ENCODE assay signal across 21 cellular contexts in genomic region chr11:64549969-64550368, GRCh38. TPM values are rescaled to one million over a fixed set of nuclear protein-coding genes. Genes with fewer than 3 reads are reported as not detected.
DNase-seq lines count a peak whose midpoint lies in the region; ATAC-seq and TF ChIP-seq lines count a peak whose summit lies in the region.
"Had no signal": no experiment of that assay in that cellular context is flagged by ENCODE, and none has a peak within 500 bp of the region (broad histone marks: within the 10 kb centered on the region; RNA-seq: fewer than 3 reads in every experiment).

No MANE protein-coding gene starts in this region.

- H3K9ac ChIP-seq in DND-41 (ENCODE audit: low read depth, low read length): no peak overlapping the region

- H3K9me3 ChIP-seq in DND-41 (ENCODE audit: insufficient read depth, low read length, severe bottlenecking) (peaks cover 3% of the 10 kb centered on the region), RWPE2 (ENCODE audit: severe bottlenecking) (no peaks in the 10 kb centered on the region), vagina (no peaks in the 10 kb centered on the region)
- H3K9me3 ChIP-seq: A549, Caco-2 had no signal

- H3K27me3 ChIP-seq in DND-41 (ENCODE audit: insufficient read depth, low read length, poor library complexity): peaks cover 4% of the 10 kb centered on the region
- H3K27me3 ChIP-seq in RWPE2 (ENCODE audit: insufficient read depth, poor library complexity, severe bottlenecking): no peaks in the 10 kb centered on the region
- H3K27me3 ChIP-seq in vagina: no peaks in the 10 kb centered on the region

- H3K4me1 ChIP-seq in DND-41 (ENCODE audit: insufficient read depth, low read length): no peaks in the 10 kb centered on the region
- peaks cover 15% of the 10 kb centered on the region for H3K4me1 ChIP-seq in RWPE2 (ENCODE audit: insufficient read depth, poor library complexity, severe bottlenecking)
- peaks cover 15% of the 10 kb centered on the region for H3K4me1 ChIP-seq in vagina

- TF ChIP-seq CTCF in natural killer cell (IDR thresholded peaks at IDR 0.05): no peak
- no peak for TF ChIP-seq CTCF in DND-41 (IDR thresholded peaks at IDR 0.05; ENCODE audit: borderline replicate concordance, extremely low read depth, low read length, poor library complexity, severe bottlenecking)
- TF ChIP-seq CTCF in RWPE2 (IDR thresholded peaks at IDR 0.05; ENCODE audit: poor library complexity, severe bottlenecking): no peak
- no peak for TF ChIP-seq CTCF in vagina (IDR thresholded peaks at IDR 0.05)

- no peak overlapping the region for H3K4me2 ChIP-seq in DND-41 (ENCODE audit: insufficient read depth, low read length)
- H3K4me2 ChIP-seq: A549 had no signal

- H3K4me3 Mint-ChIP-seq in natural killer cell treated with Interleukin-12 subunit alpha and Interleukin-12 subunit beta and Interleukin-15 and Interleukin-18, amount 100 ng/mL, for 72 hours: no peak overlapping the region
- no peak overlapping the region for H3K4me3 Mint-ChIP-seq in natural killer cell
- H3K4me3 Mint-ChIP-seq: B cell; CD4-positive, alpha-beta T cell; CD8-positive, alpha-beta T cell had no signal

- no peaks in the 10 kb centered on the region; the same call in 1 of the 2 replicates for H4K20me1 ChIP-seq in DND-41 (ENCODE audit: insufficient read depth, low read length)

- ATAC-seq in natural killer cell treated with Interleukin-12 subunit alpha and Interleukin-12 subunit beta and Interleukin-15 and Interleukin-18, amount 100 ng/mL, for 72 hours: no peak
- ATAC-seq in natural killer cell: no peak
- peak; percentile 53; the same call in 1 of the 3 replicates for ATAC-seq in DND-41 (ENCODE audit: insufficient read depth, low read depth)
- no peak for ATAC-seq in RWPE2 (ENCODE audit: low read depth)
- ATAC-seq: A549; CD8-positive, alpha-beta T cell had no signal

- TF ChIP-seq POLR2A in vagina (IDR thresholded peaks at IDR 0.05): no peak

- intact Hi-C loops in natural killer cell (cut with micrococcal nuclease) (loop anchor here (5.0 kb wide), 1 partner anchor 102 kb away; no protein-coding TSS in a partner anchor), vagina (cut with DNase I) (loop anchor here (5.0 kb wide), 1 partner anchor 172 kb away; the partner anchor contains the start of gene NRXN2)

- H3K27ac Mint-ChIP-seq in natural killer cell treated with Interleukin-12 subunit alpha and Interleukin-12 subunit beta and Interleukin-15 and Interleukin-18, amount 100 ng/mL, for 72 hours: no peak overlapping the region
- no peak overlapping the region for H3K27ac Mint-ChIP-seq in natural killer cell
- H3K27ac Mint-ChIP-seq: B cell; CD4-positive, alpha-beta T cell; CD8-positive, alpha-beta T cell had no signal

- H3K27ac ChIP-seq in DND-41 (ENCODE audit: low read length) (no peak overlapping the region), RWPE2 (ENCODE audit: poor library complexity, severe bottlenecking) (no peak overlapping the region), vagina (no peak overlapping the region)
- H3K27ac ChIP-seq: 22Rv1, A549, C4-2B had no signal

- H3K4me3 ChIP-seq in DND-41 (ENCODE audit: low read depth in 1 of 2, low read length in 2 of 2) (no peak overlapping the region), RWPE2 (ENCODE audit: severe bottlenecking) (no peak overlapping the region), vagina (no peak overlapping the region)
- H3K4me3 ChIP-seq: A549 had no signal

- no peaks in the 10 kb centered on the region for H3K79me2 ChIP-seq in DND-41 (ENCODE audit: insufficient read depth, low read length)

- H3K4me1 Mint-ChIP-seq in natural killer cell treated with Interleukin-12 subunit alpha and Interleukin-12 subunit beta and Interleukin-15 and Interleukin-18, amount 100 ng/mL, for 72 hours (ENCODE audit: low read depth in 2 of 2): peaks cover 0 to 6% of the 10 kb centered on the region in 2 donors
- H3K4me1 Mint-ChIP-seq in natural killer cell: peaks cover 6 to 11% of the 10 kb centered on the region in 2 donors

- H3K9me3 Mint-ChIP-seq in natural killer cell treated with Interleukin-12 subunit alpha and Interleukin-12 subunit beta and Interleukin-15 and Interleukin-18, amount 100 ng/mL, for 72 hours: peaks cover 7% of the 10 kb centered on the region
- H3K9me3 Mint-ChIP-seq in natural killer cell: peaks cover 3 to 4% of the 10 kb centered on the region in 2 donors
- H3K9me3 Mint-ChIP-seq: CD4-positive, alpha-beta T cell; CD8-positive, alpha-beta T cell had no signal

- DNase-seq in natural killer cell treated with Interleukin-12 subunit alpha and Interleukin-12 subunit beta and Interleukin-15 and Interleukin-18, amount 100 ng/mL, for 72 hours (ENCODE audit: low spot score): peak; percentile 52
- no peak for DNase-seq in natural killer cell
- DNase-seq in DND-41: no peak
- DNase-seq in RWPE2 (ENCODE audit: low spot score): peak; percentile 1
- DNase-seq in vagina (ENCODE audit: extremely low spot score in 2 of 2): no peak
- no peak for DNase-seq in HuH-7.5 (ENCODE audit: low spot score)
- DNase-seq in DMS 273 treated with DMSO at 0.1 percent for 48 hours (lab: John Stamatoyannopoulos, UW): no peak
- DNase-seq: AML-193; Calu3; CD4-positive, alpha-beta T cell; CD8-positive, alpha-beta T cell; DMS153; DMS53; DMS79; GF-D8 had no signal

- H3K36me3 ChIP-seq in DND-41 (ENCODE audit: insufficient read depth, low read length) (no peaks in the 10 kb centered on the region), RWPE2 (ENCODE audit: low read depth) (no peaks in the 10 kb centered on the region), vagina (no peaks in the 10 kb centered on the region)

- no peaks in the 10 kb centered on the region for H3K36me3 Mint-ChIP-seq in natural killer cell treated with Interleukin-12 subunit alpha and Interleukin-12 subunit beta and Interleukin-15 and Interleukin-18, amount 100 ng/mL, for 72 hours
- H3K36me3 Mint-ChIP-seq in natural killer cell: no peaks in the 10 kb centered on the region
- H3K36me3 Mint-ChIP-seq: CD8-positive, alpha-beta T cell had no signal

- peaks cover 4 to 7% of the 10 kb centered on the region in 2 donors for H3K27me3 Mint-ChIP-seq in natural killer cell treated with Interleukin-12 subunit alpha and Interleukin-12 subunit beta and Interleukin-15 and Interleukin-18, amount 100 ng/mL, for 72 hours
- peaks cover 5% of the 10 kb centered on the region in 2 donors for H3K27me3 Mint-ChIP-seq in natural killer cell (ENCODE audit: low read depth in 2 of 2)

- H2AFZ ChIP-seq in DND-41 (ENCODE audit: low read depth, low read length): no peak overlapping the region

RNA-seq across cellular contexts. Expression of gene SLC22A11, which starts 5.8 kb away (rescaled TPM):
- not detected for total RNA-seq in natural killer cell treated with Interleukin-12 subunit alpha and Interleukin-12 subunit beta and Interleukin-15 and Interleukin-18, amount 100 ng/mL, for 72 hours
- total RNA-seq in natural killer cell: not detected
- total RNA-seq in vagina: 0.25 TPM
- total RNA-seq: B cell; Calu3; CD4-positive, alpha-beta T cell; CD8-positive, alpha-beta T cell had no signal

RNA-seq across cellular contexts. Expression of gene SLC22A12, which starts 41.1 kb away (rescaled TPM):
- not detected for total RNA-seq in natural killer cell treated with Interleukin-12 subunit alpha and Interleukin-12 subunit beta and Interleukin-15 and Interleukin-18, amount 100 ng/mL, for 72 hours
- total RNA-seq in natural killer cell: not detected
- not detected for total RNA-seq in vagina
- total RNA-seq: A172; B cell; Caco-2; Calu3; CD4-positive, alpha-beta T cell; CD8-positive, alpha-beta T cell had no signal

Comparison
In these comparisons a context has a peak if more than half of its experiments do, and no peak if none do; other contexts are left out.
1. DNase-seq: peak in natural killer cell treated with Interleukin-12 subunit alpha and Interleukin-12 subunit beta and Interleukin-15 and Interleukin-18, amount 100 ng/mL, for 72 hours (single experiment) and RWPE2 (single experiment); none in natural killer cell (single experiment), DND-41 (single experiment), vagina (0 of 2), HuH-7.5 (single experiment) and DMS 273 treated with DMSO at 0.1 percent for 48 hours (single experiment).